In the genomic region with DNA sequence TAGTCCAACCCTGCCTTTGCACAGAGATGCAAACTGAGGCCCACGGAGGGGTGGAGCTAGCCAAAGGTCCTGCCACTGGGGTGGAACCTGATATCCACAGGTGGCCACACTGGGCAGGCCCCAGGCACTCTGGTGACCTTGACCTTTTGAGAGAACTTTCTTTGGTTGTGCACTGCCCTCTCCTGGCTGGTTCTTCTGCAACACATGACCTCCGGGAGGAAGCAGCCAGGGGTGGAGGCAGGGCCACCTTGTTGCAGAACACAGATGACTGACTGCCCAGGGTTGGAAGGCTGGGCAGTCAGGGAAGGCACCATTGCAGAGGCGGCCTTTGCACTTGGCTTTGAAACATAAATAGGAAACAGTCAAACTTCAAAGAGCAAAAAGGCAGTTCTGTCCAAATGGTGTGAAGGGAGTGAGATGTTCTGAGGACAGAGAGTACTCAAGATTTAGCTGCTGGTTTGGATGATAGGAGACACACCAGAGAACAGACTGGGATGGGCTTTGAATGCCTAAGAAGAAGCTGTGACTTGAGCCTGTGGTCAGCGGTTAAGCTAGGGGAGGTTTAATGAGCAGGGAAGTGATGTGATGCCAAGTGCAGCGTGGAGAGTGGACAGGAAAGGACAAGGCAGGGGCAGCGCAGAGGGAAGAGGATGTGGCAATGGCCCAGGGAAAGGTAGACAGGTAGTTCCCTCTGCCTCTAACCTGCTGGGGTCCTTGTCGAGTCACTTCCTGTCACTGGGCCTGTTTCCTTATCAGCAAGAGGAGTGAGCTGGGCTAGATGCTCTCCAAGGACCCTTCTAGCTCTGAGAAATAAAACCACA, we compare ENCODE assay signal across 8 cellular contexts. TPM values are rescaled to one million over a fixed set of nuclear protein-coding genes. Genes with fewer than 3 reads are reported as not detected.
A peak's percentile ranks its signal among the peaks of the same experiment; 100 is the strongest.
DNase-seq lines count a peak whose midpoint lies in the region; ATAC-seq lines count a peak whose summit lies in the region.

No MANE protein-coding gene starts in this region.

- ATAC-seq in GM21367 (IDR thresholded peaks at IDR 0.05; ENCODE audit: unreplicated experiment) (peak; percentile 89), left ventricle myocardium superior (peak; percentile 93)

- intact Hi-C loops in left ventricle myocardium superior (cut with micrococcal nuclease) = no loop called here

- DNase-seq in EH (ENCODE audit: low read depth) = peak; percentile 78
- peak; percentile 62 for DNase-seq in HK-2 (ENCODE audit: unreplicated experiment)
- DNase-seq in SK-N-DZ (ENCODE audit: low spot score) = peak; percentile 85
- peak in 55 of 56 donors; percentile 17 to 87 (median 63) for DNase-seq in amygdala (lab: John Stamatoyannopoulos, UW)
- peak; percentile 71 for DNase-seq in left ventricle myocardium superior
- DNase-seq in putamen (ENCODE audit: low spot score) = peak; percentile 80
- no peak for DNase-seq in NCI-H1048 (lab: John Stamatoyannopoulos, UW)

RNA-seq across cellular contexts. Expression of a gene that starts 6.8 kb away (rescaled TPM):
- 39.6 and 55.9 TPM in 2 replicates for polyA plus RNA-seq in SK-N-DZ (2014; cell fraction: cytosol; rRNA removed)
- 39.1 and 55.0 TPM in 2 replicates for polyA plus RNA-seq in SK-N-DZ (2014; cell fraction: nucleus; rRNA removed)
- 21.0 TPM for total RNA-seq in left ventricle myocardium superior

RNA-seq across cellular contexts. Expression of a gene that starts 48.0 kb away (rescaled TPM):
- 2.3 and 3.3 TPM in 2 replicates for polyA plus RNA-seq in SK-N-DZ (2014; cell fraction: cytosol; rRNA removed)
- polyA plus RNA-seq in SK-N-DZ (2014; cell fraction: nucleus; rRNA removed) = 0.39 and 1.2 TPM in 2 replicates
- total RNA-seq in left ventricle myocardium superior = 0.25 TPM
